1 cellular context compared by ENCODE assay signal in genomic region chr2:184006998-184007397, GRCh38.
TF ChIP-seq lines count a peak whose summit lies in the region.

No MANE protein-coding gene starts in this region.

TF ChIP-seq in HepG2, 621 proteins besides CTCF, POLR2A, EP300 and RAD21 (continued from another document and continues in another):
- TF ChIP-seq MNT (IDR thresholded peaks at IDR 0.05) (no peak), HMG20A (CRISPR knock-in tag; IDR thresholded peaks at IDR 0.05; ENCODE audit: borderline replicate concordance) (peak; percentile 42; the same call in 1 of the 2 replicates), HNRNPH1 (optimal IDR thresholded peaks at IDR 0.05; ENCODE audit: low read depth, low read length) (no peak), THYN1 (CRISPR knock-in tag; IDR thresholded peaks at IDR 0.05; ENCODE audit: borderline replicate concordance, low read depth) (no peak), SIX1 (CRISPR knock-in tag; IDR thresholded peaks at IDR 0.05; ENCODE audit: borderline replicate concordance) (0 out of 2 replicates have a peak, but pooled peaks have one; percentile 22), BCL6 (CRISPR knock-in tag; IDR thresholded peaks at IDR 0.05) (no peak), ZNF777 (CRISPR knock-in tag; IDR thresholded peaks at IDR 0.05) (no peak), ZNF263 (CRISPR knock-in tag; IDR thresholded peaks at IDR 0.05) (peak; percentile 23; the same call in 1 of the 2 replicates), SIN3B (IDR thresholded peaks at IDR 0.05; ENCODE audit: low read length) (no peak), YY1 (IDR thresholded peaks at IDR 0.05; ENCODE audit: insufficient read depth, insufficient replicate concordance, low read depth, low read length) (no peak), TIGD3 (CRISPR knock-in tag; IDR thresholded peaks at IDR 0.05; ENCODE audit: borderline replicate concordance) (no peak), MED13 (CRISPR knock-in tag; IDR thresholded peaks at IDR 0.05) (no peak), KAT8 (CRISPR knock-in tag; IDR thresholded peaks at IDR 0.05) (no peak), ZFP36 (IDR thresholded peaks at IDR 0.05; ENCODE audit: borderline replicate concordance, low read depth, low read length, partially characterized antibody) (no peak), GFI1 (CRISPR knock-in tag; IDR thresholded peaks at IDR 0.05; ENCODE audit: borderline replicate concordance) (peak; percentile 96), MTA1 (CRISPR knock-in tag; IDR thresholded peaks at IDR 0.05; ENCODE audit: borderline replicate concordance) (no peak), ZBTB39 (CRISPR knock-in tag; IDR thresholded peaks at IDR 0.05) (no peak), BCL3 (CRISPR knock-in tag; IDR thresholded peaks at IDR 0.05) (no peak), RORA (CRISPR knock-in tag; IDR thresholded peaks at IDR 0.05) (no peak), REPIN1 (CRISPR knock-in tag; IDR thresholded peaks at IDR 0.05; ENCODE audit: borderline replicate concordance, low read depth) (no peak), SP2 (CRISPR knock-in tag; IDR thresholded peaks at IDR 0.05) (no peak), ZNF816 (CRISPR knock-in tag; IDR thresholded peaks at IDR 0.05; ENCODE audit: borderline replicate concordance) (no peak), TEAD3 (CRISPR knock-in tag; optimal IDR thresholded peaks at IDR 0.05; ENCODE audit: borderline replicate concordance) (no peak), SP5 (CRISPR knock-in tag; IDR thresholded peaks at IDR 0.05; ENCODE audit: borderline replicate concordance, low read depth) (0 out of 2 replicates have a peak, but pooled peaks have one; percentile 33), ZBTB7A (CRISPR knock-in tag; IDR thresholded peaks at IDR 0.05) (no peak), NFYC (CRISPR knock-in tag; IDR thresholded peaks at IDR 0.05) (no peak), ZNF792 (CRISPR knock-in tag; IDR thresholded peaks at IDR 0.05) (no peak), FOXO1 (CRISPR knock-in tag; IDR thresholded peaks at IDR 0.05) (no peak), ZNF180 (CRISPR knock-in tag; IDR thresholded peaks at IDR 0.05; ENCODE audit: borderline replicate concordance, low read depth) (no peak), TCF7L2 (IDR thresholded peaks at IDR 0.05; ENCODE audit: low read depth, low read length) (no peak), ZNF850 (CRISPR knock-in tag; conservative IDR thresholded peaks at IDR 0.05) (no peak), ZNF136 (CRISPR knock-in tag; IDR thresholded peaks at IDR 0.05; ENCODE audit: low read depth) (no peak), FOXA1 (IDR thresholded peaks at IDR 0.05) (0 out of 2 replicates have a peak, but pooled peaks have one; percentile 33), FOXA1 (CRISPR knock-in tag; IDR thresholded peaks at IDR 0.05) (peak; percentile 81), ZNF296 (CRISPR knock-in tag; conservative IDR thresholded peaks at IDR 0.05) (no peak), AKAP8 (CRISPR knock-in tag; IDR thresholded peaks at IDR 0.05) (no peak), CCDC6 (CRISPR knock-in tag; IDR thresholded peaks at IDR 0.05) (no peak), AFF4 (CRISPR knock-in tag; IDR thresholded peaks at IDR 0.05) (no peak), BHLHE40 (IDR thresholded peaks at IDR 0.05; ENCODE audit: low read length) (no peak), SATB2 (CRISPR knock-in tag; IDR thresholded peaks at IDR 0.05) (no peak), HMG20B (CRISPR knock-in tag; conservative IDR thresholded peaks at IDR 0.05) (peak; percentile 77; the same call in 1 of the 2 replicates), SALL1 (CRISPR knock-in tag; IDR thresholded peaks at IDR 0.05) (no peak), ZFP36L1 (CRISPR knock-in tag; IDR thresholded peaks at IDR 0.05) (no peak), DNMT3B (CRISPR knock-in tag; conservative IDR thresholded peaks at IDR 0.05) (no peak), ZNF646 (CRISPR knock-in tag; IDR thresholded peaks at IDR 0.05) (no peak), HNF4G (IDR thresholded peaks at IDR 0.05; ENCODE audit: borderline replicate concordance, low read depth, low read length) (no peak), HNF4G (CRISPR knock-in tag; IDR thresholded peaks at IDR 0.05; ENCODE audit: borderline replicate concordance, low read depth) (no peak), JARID2 (CRISPR knock-in tag; IDR thresholded peaks at IDR 0.05; ENCODE audit: insufficient replicate concordance) (no peak)
- TF ChIP-seq, protein P1, sequence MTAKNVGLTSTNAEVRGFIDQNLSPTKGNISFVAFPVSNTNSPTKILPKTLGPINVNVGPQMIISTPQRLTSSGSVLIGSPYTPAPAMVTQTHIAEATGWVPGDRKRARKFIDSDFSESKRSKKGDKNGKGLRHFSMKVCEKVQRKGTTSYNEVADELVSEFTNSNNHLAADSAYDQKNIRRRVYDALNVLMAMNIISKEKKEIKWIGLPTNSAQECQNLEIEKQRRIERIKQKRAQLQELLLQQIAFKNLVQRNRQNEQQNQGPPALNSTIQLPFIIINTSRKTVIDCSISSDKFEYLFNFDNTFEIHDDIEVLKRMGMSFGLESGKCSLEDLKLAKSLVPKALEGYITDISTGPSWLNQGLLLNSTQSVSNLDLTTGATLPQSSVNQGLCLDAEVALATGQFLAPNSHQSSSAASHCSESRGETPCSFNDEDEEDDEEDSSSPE (CRISPR knock-in tag; IDR thresholded peaks at IDR 0.05): no peak
